In the genomic region with DNA sequence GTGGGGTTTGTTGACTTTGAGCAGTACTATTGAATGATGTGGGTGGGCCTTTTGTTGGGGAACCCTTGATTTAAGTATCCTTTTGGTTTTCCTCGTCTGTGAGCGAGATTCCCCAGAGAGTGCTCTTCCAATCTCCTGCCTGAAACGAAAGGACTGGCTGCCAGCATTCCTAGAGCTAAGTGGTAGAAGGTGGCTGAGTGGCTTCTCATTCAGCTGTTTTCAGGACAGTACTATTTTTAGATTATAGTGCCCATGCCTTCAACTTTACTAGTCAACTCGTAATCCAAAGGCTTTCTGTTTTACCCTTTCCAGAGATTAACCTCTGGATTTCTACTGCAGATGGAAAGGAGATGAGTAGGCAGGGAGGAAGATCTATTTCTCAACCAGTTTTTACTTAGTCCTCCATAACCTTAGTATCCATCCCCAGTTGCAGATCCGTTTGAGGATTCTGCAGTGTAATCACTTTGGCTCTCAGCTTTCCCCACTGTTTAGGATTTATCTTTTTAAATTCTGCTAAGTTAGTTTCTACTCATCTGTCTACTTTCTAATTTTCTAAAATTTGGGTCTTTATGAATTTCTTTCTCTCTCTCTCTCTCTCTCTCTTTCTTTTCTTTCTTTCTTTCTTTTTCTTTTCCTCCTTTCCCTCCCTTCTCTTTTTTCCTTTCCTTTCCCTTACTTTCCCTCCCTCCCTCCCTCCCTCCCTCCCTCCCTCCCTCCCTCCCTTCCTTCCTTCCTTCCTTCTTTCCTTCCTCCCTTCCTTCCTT, we compare ENCODE assay signal across 16 cellular contexts. TPM values are rescaled to one million over a fixed set of nuclear protein-coding genes. Genes with fewer than 3 reads are reported as not detected.
DNase-seq lines count a peak whose midpoint lies in the region; ATAC-seq and TF ChIP-seq lines count a peak whose summit lies in the region.
"Had no signal": no experiment of that assay in that cellular context is flagged by ENCODE, and none has a peak within 500 bp of the region (broad histone marks: within the 10 kb centered on the region; RNA-seq: fewer than 3 reads in every experiment).

No MANE protein-coding gene starts in this region.

- no peaks in the 10 kb centered on the region for H3K4me1 Mint-ChIP-seq in nephron progenitor cell
- H3K4me1 Mint-ChIP-seq: GM23338 had no signal

- DNase-seq in Right ventricle myocardium inferior (ENCODE audit: missing footprints) (no peak), cardiac septum (ENCODE audit: low spot score) (no peak), heart left ventricle (peak in 1 of 5 donors; percentile 39), nephron progenitor cell (no peak), NCI-H146 (lab: John Stamatoyannopoulos, UW) (no peak)
- DNase-seq in stimulated activated CD8-positive, alpha-beta memory T cell treated with anti-CD3 and anti-CD28 coated beads, Interleukin-4, amount 100 ng/mL, for 48 hours: no peak
- DNase-seq: AML-193; CD4-positive, CD25-positive, alpha-beta regulatory T cell; NCI-H1436 treated with DMSO at 0.1 percent for 48 hours; NCI-H2171 treated with DMSO at 0.1 percent for 48 hours; NCI-H510A; NCI-H82; SIG-M5 had no signal

- H3K27me3 ChIP-seq in heart left ventricle: no peaks in the 10 kb centered on the region

- peak overlapping the region in 1 of 12 donors; percentile 48 for H3K27ac ChIP-seq in heart left ventricle

- intact Hi-C loops in Right ventricle myocardium inferior (cut with DNase I) (no loop called here), cardiac septum (cut with DNase I) (no loop called here), heart left ventricle (cut with DNase I) (no loop called here)

- peaks cover 49% of the 10 kb centered on the region for H3K36me3 Mint-ChIP-seq in nephron progenitor cell (ENCODE audit: low read depth)

- peaks cover 0 to 98% (median 84%) of the 10 kb centered on the region in 9 donors for H3K36me3 ChIP-seq in heart left ventricle

- H3K4me3 Mint-ChIP-seq in nephron progenitor cell: no peak overlapping the region
- H3K4me3 Mint-ChIP-seq: CD4-positive, CD25-positive, alpha-beta regulatory T cell; GM23338 had no signal

- no peaks in the 10 kb centered on the region for H3K9me3 ChIP-seq in heart left ventricle

- no peaks in the 10 kb centered on the region for H3K9me3 Mint-ChIP-seq in nephron progenitor cell
- H3K9me3 Mint-ChIP-seq: CD4-positive, CD25-positive, alpha-beta regulatory T cell; GM23338 had no signal

- WGBS in heart left ventricle, 4 donors: 43 to 59% (median 49%) methylated on average over 5 of the region's 5 CpGs

- ATAC-seq in Right ventricle myocardium inferior (peak; percentile 79), heart left ventricle (peak; percentile 80 to 93 (median 90)), GM18505 (IDR thresholded peaks at IDR 0.05; ENCODE audit: unreplicated experiment) (no peak)
- ATAC-seq: GM12878, GM23338 had no signal

- H3K27me3 Mint-ChIP-seq in nephron progenitor cell (ENCODE audit: low read depth, poor library complexity): no peaks in the 10 kb centered on the region
- H3K27me3 Mint-ChIP-seq: CD4-positive, CD25-positive, alpha-beta regulatory T cell had no signal

- peak overlapping the region; percentile 54 for H3K27ac Mint-ChIP-seq in nephron progenitor cell
- H3K27ac Mint-ChIP-seq: CD4-positive, CD25-positive, alpha-beta regulatory T cell; GM23338 had no signal

- no peak overlapping the region for H3K4me3 ChIP-seq in heart left ventricle
- H3K4me3 ChIP-seq: GM12878, GM23338 had no signal

- peaks cover 0 to 6% (median 0%) of the 10 kb centered on the region in 12 donors for H3K4me1 ChIP-seq in heart left ventricle

- TF ChIP-seq POLR2A in heart left ventricle (IDR thresholded peaks at IDR 0.05): no peak
- no peak for TF ChIP-seq POLR2A in GM18505 (IDR thresholded peaks at IDR 0.05; ENCODE audit: borderline replicate concordance, extremely low read depth, insufficient read depth, insufficient read length)

- TF ChIP-seq CTCF in heart left ventricle (IDR thresholded peaks at IDR 0.05) (no peak), nephron progenitor cell (IDR thresholded peaks at IDR 0.05) (no peak)

RNA-seq across cellular contexts. Expression of a gene that starts 9.2 kb away (rescaled TPM):
- total RNA-seq in Right ventricle myocardium inferior (20.6 TPM), cardiac septum (23.4 TPM), heart left ventricle (10 to 100 TPM; 19.2 to 25.6 (median 22.4) TPM)
- 10 to 100 TPM; 14.9 to 27.8 TPM for polyA plus RNA-seq in heart left ventricle

RNA-seq across cellular contexts. Expression of a gene that starts 9.5 kb away (rescaled TPM):
- total RNA-seq in Right ventricle myocardium inferior: 26.3 TPM
- 25.4 TPM for total RNA-seq in cardiac septum
- total RNA-seq in heart left ventricle: 10 to 100 TPM; 18.6 to 29.5 (median 27.0) TPM
- polyA plus RNA-seq in heart left ventricle: 10 to 100 TPM; 21.0 to 22.4 TPM

RNA-seq across cellular contexts. Expression of a gene that starts 44.1 kb away (rescaled TPM):
- 18.9 TPM for total RNA-seq in Right ventricle myocardium inferior
- 17.8 TPM for total RNA-seq in cardiac septum
- total RNA-seq in heart left ventricle: 10 to 100 TPM; 14.4 to 22.3 (median 19.4) TPM
- polyA plus RNA-seq in heart left ventricle: 10 to 100 TPM; 10.1 to 35.9 TPM

RNA-seq across cellular contexts. Expression of a gene that starts 44.1 kb away (rescaled TPM):
- total RNA-seq in Right ventricle myocardium inferior (6.2 TPM), cardiac septum (3.5 TPM), heart left ventricle (1 to 10 TPM; 3.9 to 7.7 (median 5.8) TPM)
- polyA plus RNA-seq in heart left ventricle: 1 to 10 TPM; 2.5 to 3.5 TPM
